In the genomic region with DNA sequence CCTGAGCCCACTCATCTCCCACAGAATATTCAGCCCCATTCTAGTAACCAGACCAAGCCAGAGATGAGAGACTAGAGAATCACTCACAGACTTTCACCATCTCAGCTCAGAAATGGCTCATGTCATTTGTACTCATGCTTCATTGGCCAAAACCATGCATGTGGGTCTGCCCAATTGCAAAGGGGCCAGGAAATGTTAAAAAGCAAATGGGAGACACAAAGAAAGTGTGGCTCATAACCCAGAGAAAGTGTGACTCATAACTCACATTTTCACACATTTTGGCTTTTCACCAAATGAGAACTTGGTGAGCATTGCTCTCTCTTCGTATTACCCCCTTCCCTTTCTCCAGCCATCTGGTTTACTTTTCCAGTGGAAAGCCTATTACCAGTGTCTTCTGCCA, we compare ENCODE assay signal across 12 cellular contexts.
DNase-seq lines count a peak whose midpoint lies in the region; ATAC-seq, FAIRE-seq and TF ChIP-seq lines count a peak whose summit lies in the region.
"Had no signal": no experiment of that assay in that cellular context is flagged by ENCODE, and none has a peak within 500 bp of the region (broad histone marks: within the 10 kb centered on the region; RNA-seq: fewer than 3 reads in every experiment).

No MANE protein-coding gene starts in this region.

- H4K20me1 ChIP-seq in astrocyte (ENCODE audit: insufficient read depth, low read length): no peaks in the 10 kb centered on the region

- peak; percentile 58 for FAIRE-seq in astrocyte (lab: Jason Lieb, UNC)

- no peak overlapping the region for H3K27ac Mint-ChIP-seq in astrocyte (ENCODE audit: unreplicated experiment)
- H3K27ac Mint-ChIP-seq: CD4-positive, alpha-beta memory T cell had no signal

- no peaks in the 10 kb centered on the region for H3K4me1 ChIP-seq in astrocyte (ENCODE audit: insufficient read depth, low read length)

- DNase-seq in A172 (ENCODE audit: low spot score) (peak; percentile 19), GM13977 (ENCODE audit: low spot score) (peak; percentile 20), astrocyte (ENCODE audit: low read depth) (peak; percentile 68), medulla oblongata (ENCODE audit: extremely low spot score) (no peak), dedifferentiated amniotic fluid mesenchymal stem cell (ENCODE audit: extremely low spot score) (no peak), NOMO-1 (lab: John Stamatoyannopoulos, UW; ENCODE audit: unreplicated experiment in 2 of 2) (no peak)
- DNase-seq: activated effector memory CD4-positive, alpha-beta T cell treated with anti-CD3 and anti-CD28 coated beads, Interleukin-2, amount 50 U/mL, for 16 hours; CD4-positive, alpha-beta memory T cell; nucleus accumbens had no signal

- H3K79me2 ChIP-seq in astrocyte (ENCODE audit: insufficient read depth, low read length): no peaks in the 10 kb centered on the region

- TF ChIP-seq CTCF in GM13977 (IDR thresholded peaks at IDR 0.05; ENCODE audit: extremely low read depth, insufficient read depth, missing control alignments) (no peak), astrocyte (IDR thresholded peaks at IDR 0.05; ENCODE audit: insufficient read depth, low read depth, low read length) (no peak)

- H3K9me3 Mint-ChIP-seq in astrocyte (ENCODE audit: unreplicated experiment): peaks cover 8% of the 10 kb centered on the region

- H3K4me1 Mint-ChIP-seq in astrocyte (ENCODE audit: low read depth, unreplicated experiment): peaks cover 17% of the 10 kb centered on the region
- H3K4me1 Mint-ChIP-seq: CD4-positive, alpha-beta memory T cell had no signal

- H3K9me3 ChIP-seq in astrocyte (ENCODE audit: insufficient read depth, low read depth, low read length): no peaks in the 10 kb centered on the region

- no peaks in the 10 kb centered on the region for H3K36me3 ChIP-seq in astrocyte (ENCODE audit: insufficient read depth, low read length)

- no peak overlapping the region for H3K9ac ChIP-seq in astrocyte (ENCODE audit: low read length)

- H3K36me3 Mint-ChIP-seq in astrocyte (ENCODE audit: low read depth, unreplicated experiment): peaks cover 11% of the 10 kb centered on the region
- H3K36me3 Mint-ChIP-seq: CD4-positive, alpha-beta memory T cell had no signal

- H3K27ac ChIP-seq in astrocyte (ENCODE audit: low read depth, low read length): no peak overlapping the region

- no peak overlapping the region for H3K4me2 ChIP-seq in astrocyte (ENCODE audit: low read length)

- no peaks in the 10 kb centered on the region for H3K27me3 Mint-ChIP-seq in astrocyte (ENCODE audit: low read depth, unreplicated experiment)

- H3K4me3 ChIP-seq in astrocyte (ENCODE audit: insufficient read depth, low read depth, low read length): no peak overlapping the region

- no peak overlapping the region for H3K4me3 Mint-ChIP-seq in astrocyte (ENCODE audit: unreplicated experiment)
- H3K4me3 Mint-ChIP-seq: CD4-positive, alpha-beta memory T cell had no signal

- H2AFZ ChIP-seq in astrocyte (ENCODE audit: low read depth, low read length): peak overlapping the region; percentile 3

- in situ Hi-C loops in GM13977 (cut with MboI; ENCODE audit: low pct_unique_long_range_greater_than_20kb, low sequenced_read_pairs, unreplicated experiment): no loop called here

- H3K27me3 ChIP-seq in astrocyte (ENCODE audit: insufficient read depth, low read length): no peaks in the 10 kb centered on the region

- ATAC-seq in HG02884 (IDR thresholded peaks at IDR 0.05; ENCODE audit: unreplicated experiment) (peak; percentile 83), GM21423 (IDR thresholded peaks at IDR 0.05; ENCODE audit: unreplicated experiment) (no peak)
- ATAC-seq: SK-N-SH treated with all-trans-retinoic acid at 6 μM for 48 hours had no signal

Comparison
In these comparisons a context has a peak if more than half of its experiments do, and no peak if none do; other contexts are left out.
1. DNase-seq: peak in A172 (single experiment), GM13977 (single experiment) and astrocyte (single experiment); none in medulla oblongata (single experiment), dedifferentiated amniotic fluid mesenchymal stem cell (single experiment) and NOMO-1 (0 of 2).